In genomic region chr10:33882996-33883395, GRCh38 we compare ENCODE assay signal across 25 cellular contexts.
"Had no signal": no experiment of that assay in that cellular context is flagged by ENCODE, and none has a peak within 500 bp of the region (broad histone marks: within the 10 kb centered on the region; RNA-seq: fewer than 3 reads in every experiment).

No MANE protein-coding gene starts in this region.

- H2AFZ ChIP-seq: hepatocyte had no signal

- DNase-seq: colonic mucosa; cortex of kidney; dermis blood vessel endothelial cell; dorsolateral prefrontal cortex; effector CD4-positive, alpha-beta T cell; effector CD8-positive, alpha-beta T cell; effector memory CD4-positive, alpha-beta T cell; effector memory CD8-positive, alpha-beta T cell; endodermal cell; erythroblast; esophagus squamous epithelium; foreskin fibroblast; foreskin keratinocyte; foreskin melanocyte; gastrocnemius medialis; glutamatergic neuron; head of caudate nucleus; heart left ventricle; heart right ventricle had no signal

- ATAC-seq: effector memory CD8-positive, alpha-beta T cell; esophagus mucosa; foreskin keratinocyte; gastrocnemius medialis; gastroesophageal sphincter; heart left ventricle; heart right ventricle had no signal

- H3K4me1 ChIP-seq: colonic mucosa, esophagus muscularis mucosa, esophagus squamous epithelium, foreskin keratinocyte, gastroesophageal sphincter, heart left ventricle had no signal

- H3K36me3 ChIP-seq: colonic mucosa, esophagus muscularis mucosa, esophagus squamous epithelium, gastrocnemius medialis, gastroesophageal sphincter, heart left ventricle, heart right ventricle had no signal

- H3K27me3 ChIP-seq: colonic mucosa, esophagus muscularis mucosa, esophagus squamous epithelium, foreskin keratinocyte, gastrocnemius medialis, gastroesophageal sphincter, heart left ventricle, heart right ventricle, hepatocyte had no signal

- H3K27ac ChIP-seq: colonic mucosa, coronary artery, dorsolateral prefrontal cortex, epithelial cell of prostate, esophagus muscularis mucosa, esophagus squamous epithelium, foreskin keratinocyte, gastrocnemius medialis, gastroesophageal sphincter, heart left ventricle, heart right ventricle, hepatocyte had no signal

- H3K79me2 ChIP-seq: hepatocyte had no signal

- H3K4me2 ChIP-seq: hepatocyte had no signal

- H3K9me3 ChIP-seq: colonic mucosa, esophagus muscularis mucosa, esophagus squamous epithelium, gastrocnemius medialis, gastroesophageal sphincter, heart left ventricle, heart right ventricle had no signal

- H3K4me3 ChIP-seq: colonic mucosa, coronary artery, dorsolateral prefrontal cortex, esophagus muscularis mucosa, esophagus squamous epithelium, gastrocnemius medialis, gastroesophageal sphincter, heart left ventricle, heart right ventricle, hepatocyte had no signal
